11 cellular contexts compared by ENCODE assay signal in genomic region chr2:51782874-51783765, GRCh38.
DNase-seq lines count a peak whose midpoint lies in the region; ATAC-seq, FAIRE-seq and TF ChIP-seq lines count a peak whose summit lies in the region.
"Had no signal": no experiment of that assay in that cellular context is flagged by ENCODE, and none has a peak within 500 bp of the region (broad histone marks: within the 10 kb centered on the region; RNA-seq: fewer than 3 reads in every experiment).

No MANE protein-coding gene starts in this region.

- no peaks in the 10 kb centered on the region for H3K9me1 ChIP-seq in IMR-90 (ENCODE audit: insufficient read depth, low read length)

- TF ChIP-seq EP300 in A549 (IDR thresholded peaks at IDR 0.05), result no peak

- H3K27me3 ChIP-seq in IMR-90 (ENCODE audit: control insufficient read depth, insufficient read depth, low read length), result no peaks in the 10 kb centered on the region
- H3K27me3 ChIP-seq: adrenal gland; BLaER1 treated with 17β-estradiol and CSF1 and Interleukin-3, amounts not matched to agents 10 nM and 100 nM had no signal

- intact Hi-C loops in IMR-90 (cut with micrococcal nuclease), result no loop called here
- intact Hi-C loops in activated T-helper 1 cell treated with anti-CD3 and anti-CD28 coated beads, Interleukin-12 subunit alpha, Interleukin-12 subunit beta, Interleukin-2, Interleukin-4 antibody, amounts not matched to agents 30 ng/mL and 10 ng/mL and 1 ng/mL, durations not matched to agents 14 hours and 24 hours and 36 hours (cut with micrococcal nuclease), result no loop called here

- no peaks in the 10 kb centered on the region for H3K36me3 ChIP-seq in IMR-90 (ENCODE audit: control insufficient read depth, insufficient read depth, low read length)
- H3K36me3 ChIP-seq: adrenal gland; BLaER1 treated with 17β-estradiol and CSF1 and Interleukin-3, amounts not matched to agents 10 nM and 100 nM had no signal

- H3K4me3 ChIP-seq in A549, result no peak overlapping the region
- no peak overlapping the region for H3K4me3 ChIP-seq in IMR-90 (ENCODE audit: insufficient read depth, low read depth, low read length)
- H3K4me3 ChIP-seq: adrenal gland; BLaER1 treated with 17β-estradiol and CSF1 and Interleukin-3, amounts not matched to agents 10 nM and 100 nM had no signal

- no peaks in the 10 kb centered on the region for H3K27me3 Mint-ChIP-seq in brain
- H3K27me3 Mint-ChIP-seq in activated T-helper 1 cell treated with anti-CD3 and anti-CD28 coated beads, Interleukin-12 subunit alpha, Interleukin-12 subunit beta, Interleukin-2, Interleukin-4 antibody, amounts not matched to agents 30 ng/mL and 10 ng/mL and 1 ng/mL, durations not matched to agents 14 hours and 24 hours and 36 hours (ENCODE audit: insufficient read depth), result no peaks in the 10 kb centered on the region

- H3K9me3 ChIP-seq in A549 (peaks cover 9% of the 10 kb centered on the region; the same call in 1 of the 3 replicates), IMR-90 (ENCODE audit: control insufficient read depth, insufficient read depth, low read length) (no peaks in the 10 kb centered on the region)
- H3K9me3 ChIP-seq: adrenal gland had no signal

- dilution Hi-C loops in IMR-90 (cut with HindIII; ENCODE audit: low sequenced_read_pairs, unreplicated experiment), result no loop called here

- in situ Hi-C loops in IMR-90 (cut with MboI; ENCODE audit: low sequenced_read_pairs), result no loop called here

- H3K56ac ChIP-seq in IMR-90 (ENCODE audit: extremely low read depth, insufficient read depth, low read length), result no peak overlapping the region

- H2BK20ac ChIP-seq in IMR-90 (ENCODE audit: low read depth, low read length), result no peak overlapping the region

- TF ChIP-seq CTCF in A549 (IDR thresholded peaks at IDR 0.05), result no peak
- TF ChIP-seq CTCF in IMR-90 (conservative IDR thresholded peaks at IDR 0.05; ENCODE audit: low read depth, low read length), result no peak
- no peak for TF ChIP-seq CTCF in brain (conservative IDR thresholded peaks at IDR 0.05)

- BruUV-seq in IMR-90 (replicated peaks; lab: Mats Ljungman, UMichigan), result no TSS peak

- no peak overlapping the region for H3K4me2 ChIP-seq in A549
- H3K4me2 ChIP-seq in IMR-90 (ENCODE audit: low read depth, low read length), result peak overlapping the region; percentile 26; the same call in 1 of the 2 replicates
- H3K4me2 ChIP-seq: BLaER1 treated with 17β-estradiol and CSF1 and Interleukin-3, amounts not matched to agents 10 nM and 100 nM had no signal

- no peaks in the 10 kb centered on the region for H3K79me1 ChIP-seq in IMR-90 (ENCODE audit: low read depth in 1 of 2, low read length in 2 of 2)

- H3K27ac Mint-ChIP-seq in brain, result peak overlapping the region in 4 of 5 experiments; percentile 17 to 90 (median 48)
- H3K27ac Mint-ChIP-seq in activated T-helper 1 cell treated with anti-CD3 and anti-CD28 coated beads, Interleukin-12 subunit alpha, Interleukin-12 subunit beta, Interleukin-2, Interleukin-4 antibody, amounts not matched to agents 30 ng/mL and 10 ng/mL and 1 ng/mL, durations not matched to agents 14 hours and 24 hours and 36 hours, result no peak overlapping the region
- H3K27ac Mint-ChIP-seq: immature natural killer cell had no signal

- no peak overlapping the region for H4K91ac ChIP-seq in IMR-90 (ENCODE audit: insufficient read depth, low read depth, low read length)

- no peak overlapping the region for H2BK120ac ChIP-seq in IMR-90 (ENCODE audit: low read depth, low read length)

- H4K5ac ChIP-seq in IMR-90 (ENCODE audit: low read depth, low read length), result no peak overlapping the region

- H2BK15ac ChIP-seq in IMR-90 (ENCODE audit: low read depth, low read length), result no peak overlapping the region

- H3K9me3 Mint-ChIP-seq in brain, result no peaks in the 10 kb centered on the region
- peaks cover 5% of the 10 kb centered on the region for H3K9me3 Mint-ChIP-seq in activated T-helper 1 cell treated with anti-CD3 and anti-CD28 coated beads, Interleukin-12 subunit alpha, Interleukin-12 subunit beta, Interleukin-2, Interleukin-4 antibody, amounts not matched to agents 30 ng/mL and 10 ng/mL and 1 ng/mL, durations not matched to agents 14 hours and 24 hours and 36 hours

- no peak overlapping the region for H3K4me3 Mint-ChIP-seq in brain
- H3K4me3 Mint-ChIP-seq in activated T-helper 1 cell treated with anti-CD3 and anti-CD28 coated beads, Interleukin-12 subunit alpha, Interleukin-12 subunit beta, Interleukin-2, Interleukin-4 antibody, amounts not matched to agents 30 ng/mL and 10 ng/mL and 1 ng/mL, durations not matched to agents 14 hours and 24 hours and 36 hours, result no peak overlapping the region
- H3K4me3 Mint-ChIP-seq: immature natural killer cell had no signal

- H3K4me1 ChIP-seq in A549 (peaks cover 4% of the 10 kb centered on the region; the same call in 1 of the 3 replicates), IMR-90 (ENCODE audit: control insufficient read depth, insufficient read depth, low read length) (peaks cover 2% of the 10 kb centered on the region; the same call in 1 of the 2 replicates)
- H3K4me1 ChIP-seq: adrenal gland; BLaER1 treated with 17β-estradiol and CSF1 and Interleukin-3, amounts not matched to agents 10 nM and 100 nM had no signal

- no peak overlapping the region for H3K27ac ChIP-seq in A549
- no peak overlapping the region for H3K27ac ChIP-seq in IMR-90 (ENCODE audit: insufficient read depth, low read length)
- H3K27ac ChIP-seq: adrenal gland; BLaER1 treated with 17β-estradiol and CSF1 and Interleukin-3, amounts not matched to agents 10 nM and 100 nM had no signal

- no peak overlapping the region for H3K14ac ChIP-seq in IMR-90 (replicated peaks; ENCODE audit: low read depth, low read length)

- H3K9ac ChIP-seq in IMR-90 (ENCODE audit: low read depth, low read length), result no peak overlapping the region
- H3K9ac ChIP-seq: BLaER1 treated with 17β-estradiol and CSF1 and Interleukin-3, amounts not matched to agents 10 nM and 100 nM had no signal

- H4K8ac ChIP-seq in IMR-90 (ENCODE audit: low read depth in 2 of 2, low read length in 2 of 2), result no peak overlapping the region

- H3K23ac ChIP-seq in IMR-90 (ENCODE audit: low read depth, low read length), result no peak overlapping the region

- CTCF ChIA-PET in A549 (lab: Yijun Ruan, JAX), result no interaction called here
- CTCF ChIA-PET in IMR-90 (lab: Yijun Ruan, JAX), result no interaction called here

- H2AFZ ChIP-seq in IMR-90 (replicated peaks; ENCODE audit: low read length, poor library complexity), result no peak overlapping the region

- no peaks in the 10 kb centered on the region for H3K36me3 Mint-ChIP-seq in brain
- no peaks in the 10 kb centered on the region for H3K36me3 Mint-ChIP-seq in activated T-helper 1 cell treated with anti-CD3 and anti-CD28 coated beads, Interleukin-12 subunit alpha, Interleukin-12 subunit beta, Interleukin-2, Interleukin-4 antibody, amounts not matched to agents 30 ng/mL and 10 ng/mL and 1 ng/mL, durations not matched to agents 14 hours and 24 hours and 36 hours (ENCODE audit: low read depth)

- POLR2A ChIA-PET in A549 (lab: Yijun Ruan, JAX), result no interaction called here
- POLR2A ChIA-PET in IMR-90 (lab: Charles Lee; ENCODE audit: unreplicated experiment), result no interaction called here

- H4K20me1 ChIP-seq in IMR-90 (ENCODE audit: insufficient read depth, low read length), result no peaks in the 10 kb centered on the region
- H4K20me1 ChIP-seq: BLaER1 treated with 17β-estradiol and CSF1 and Interleukin-3, amounts not matched to agents 10 nM and 100 nM had no signal

- no peak for FAIRE-seq in A549 (lab: Jason Lieb, UNC)

- H2AK9ac ChIP-seq in IMR-90 (replicated peaks; ENCODE audit: low read depth, low read length, poor library complexity), result no peak overlapping the region

- ATAC-seq in A549, result peak in 1 of 2 experiments; percentile 50; a peak in 1 of 6 replicates
- ATAC-seq in IMR-90 (ENCODE audit: low read depth), result peak; percentile 57

- no peak overlapping the region for H2BK5ac ChIP-seq in IMR-90 (ENCODE audit: low read depth, low read length, poor library complexity, severe bottlenecking)

- no peak overlapping the region for H3K18ac ChIP-seq in IMR-90 (ENCODE audit: low read depth, low read length)

- H3K4me1 Mint-ChIP-seq in brain, result peaks cover 23% of the 10 kb centered on the region
- no peaks in the 10 kb centered on the region for H3K4me1 Mint-ChIP-seq in activated T-helper 1 cell treated with anti-CD3 and anti-CD28 coated beads, Interleukin-12 subunit alpha, Interleukin-12 subunit beta, Interleukin-2, Interleukin-4 antibody, amounts not matched to agents 30 ng/mL and 10 ng/mL and 1 ng/mL, durations not matched to agents 14 hours and 24 hours and 36 hours (ENCODE audit: low read depth)
- H3K4me1 Mint-ChIP-seq: immature natural killer cell had no signal

- DNase-seq in A549 (ENCODE audit: low read depth in 1 of 2, low spot score in 1 of 2) (peak in 1 of 2 experiments; percentile 16), IMR-90 (peak; percentile 43), iris pigment epithelial cell (ENCODE audit: low read depth) (peak; percentile 25), NOMO-1 (lab: John Stamatoyannopoulos, UW; ENCODE audit: unreplicated experiment in 2 of 2) (no peak), GOT3 (lab: John Stamatoyannopoulos, UW) (no peak), NCI-H1105 (lab: John Stamatoyannopoulos, UW) (no peak)
- DNase-seq in activated T-helper 1 cell treated with anti-CD3 and anti-CD28 coated beads, Interleukin-12 subunit alpha, Interleukin-12 subunit beta, Interleukin-2, Interleukin-4 antibody, amounts not matched to agents 30 ng/mL and 10 ng/mL and 1 ng/mL, durations not matched to agents 14 hours and 24 hours and 36 hours (ENCODE audit: low spot score), result no peak
- DNase-seq: adrenal gland, immature natural killer cell had no signal

- TF ChIP-seq RAD21 in A549 (conservative IDR thresholded peaks at IDR 0.05 in 1 of 2, IDR thresholded peaks at IDR 0.05 in 1 of 2), result no peak
- no peak for TF ChIP-seq RAD21 in IMR-90 (IDR thresholded peaks at IDR 0.05; ENCODE audit: low read length)

- no peak for TF ChIP-seq POLR2A in A549 (IDR thresholded peaks at IDR 0.05; ENCODE audit: low read length)
- no peak for TF ChIP-seq POLR2A in IMR-90 (IDR thresholded peaks at IDR 0.05; ENCODE audit: low read depth, low read length)

- 25% methylated on average over 7 of the region's 7 CpGs for WGBS in A549 (ENCODE audit: missing lambda C conversion rate)
- 60% methylated on average over 1 of the region's 7 CpGs; no CpG with 5 or more reads in 1 of the 2 experiments for WGBS in IMR-90 (ENCODE audit: extremely low coverage in 2 of 2, insufficient read length in 1 of 2), 2 experiments

- no peak overlapping the region for H2AK5ac ChIP-seq in IMR-90 (ENCODE audit: low read depth, low read length)

- H3K4ac ChIP-seq in IMR-90 (ENCODE audit: low read depth, low read length), result no peak overlapping the region

TF ChIP-seq in A549, 52 proteins besides CTCF, POLR2A, EP300 and RAD21:
- no peak for TF ChIP-seq NR3C1 (IDR thresholded peaks at IDR 0.05)
- TF ChIP-seq MAFK (IDR thresholded peaks at IDR 0.05; ENCODE audit: partially characterized antibody), result peak; percentile 58

TF ChIP-seq in IMR-90, 13 proteins besides CTCF, POLR2A, EP300 and RAD21:
- TF ChIP-seq MAFK (IDR thresholded peaks at IDR 0.05; ENCODE audit: low read depth, low read length) (peak; percentile 71), CEBPB (IDR thresholded peaks at IDR 0.05; ENCODE audit: low read depth, low read length) (peak; percentile 54; the same call in 1 of the 2 replicates), MAZ (IDR thresholded peaks at IDR 0.05; ENCODE audit: borderline replicate concordance, low read depth, low read length) (no peak)

Comparison
In these comparisons a context has a peak if more than half of its experiments do, and no peak if none do; other contexts are left out.
1. DNase-seq: peak in IMR-90 (single experiment) and iris pigment epithelial cell (single experiment); none in NOMO-1 (0 of 2), GOT3 (single experiment), NCI-H1105 (single experiment) and activated T-helper 1 cell treated with anti-CD3 and anti-CD28 coated beads, Interleukin-12 subunit alpha, Interleukin-12 subunit beta, Interleukin-2, Interleukin-4 antibody, amounts not matched to agents 30 ng/mL and 10 ng/mL and 1 ng/mL, durations not matched to agents 14 hours and 24 hours and 36 hours (single experiment).